Comparison of ENCODE assay signal across 1 cellular context in genomic region chr12:49548822-49549648, GRCh38.
TF ChIP-seq lines count a peak whose summit lies in the region.

No MANE protein-coding gene starts in this region.

TF ChIP-seq in GM23338, 12 proteins besides CTCF, POLR2A, EP300 and RAD21 (continued from another document):
- TF ChIP-seq ZNF462 (CRISPR knock-in tag; IDR thresholded peaks at IDR 0.05) (no peak), NANOG (IDR thresholded peaks at IDR 0.05; ENCODE audit: borderline replicate concordance) (no peak), EZH2phosphoT487 (IDR thresholded peaks at IDR 0.05; ENCODE audit: unreplicated experiment) (no peak)
